8 cellular contexts compared by ENCODE assay signal in genomic region chr15:90200534-90201139, GRCh38. TPM values are rescaled to one million over a fixed set of nuclear protein-coding genes. Genes with fewer than 3 reads are reported as not detected.
DNase-seq lines count a peak whose midpoint lies in the region; ATAC-seq, FAIRE-seq and TF ChIP-seq lines count a peak whose summit lies in the region.

No MANE protein-coding gene starts in this region.

- TF ChIP-seq CTCF in bronchial epithelial cell (IDR thresholded peaks at IDR 0.05; ENCODE audit: insufficient read depth, low read length, severe bottlenecking) (no peak), mesothelial cell of epicardium (IDR thresholded peaks at IDR 0.05; ENCODE audit: unreplicated experiment) (no peak)

- H3K9ac ChIP-seq in HUES48 (ENCODE audit: low read depth, low read length), result peak overlapping the region; percentile 24; the same call in 1 of the 2 replicates

- no peak for FAIRE-seq in bronchial epithelial cell (lab: Jason Lieb, UNC)

- H3K36me3 ChIP-seq in HUES48 (ENCODE audit: control insufficient read depth, insufficient read depth, low read length) (peaks cover 4% of the 10 kb centered on the region; the same call in 1 of the 2 replicates), bronchial epithelial cell (ENCODE audit: control insufficient read depth, insufficient read depth, low read length) (peaks cover 17% of the 10 kb centered on the region)

- peak overlapping the region; percentile 60 for H3K27ac ChIP-seq in HUES48 (ENCODE audit: low read depth, low read length)

- DNase-seq in bronchial epithelial cell (ENCODE audit: low read depth) (peak; percentile 18), mesothelial cell of epicardium (ENCODE audit: low spot score in 2 of 2, unreplicated experiment in 2 of 2) (no peak), DMS79 treated with DMSO at 0.1 percent for 48 hours (lab: John Stamatoyannopoulos, UW) (no peak), NCI-H2196 (lab: John Stamatoyannopoulos, UW; ENCODE audit: unreplicated experiment) (no peak), NCI-H1105 (lab: John Stamatoyannopoulos, UW) (no peak)

- H3K27me3 Mint-ChIP-seq in mesothelial cell of epicardium (ENCODE audit: low read depth), result no peaks in the 10 kb centered on the region

- no peaks in the 10 kb centered on the region for H3K9me3 Mint-ChIP-seq in mesothelial cell of epicardium

- H3K4me3 ChIP-seq in HUES48 (ENCODE audit: low read depth, low read length) (peak overlapping the region; percentile 88), bronchial epithelial cell (ENCODE audit: low read depth, low read length) (peak overlapping the region; percentile 91)

- H3K4me1 ChIP-seq in HUES48 (ENCODE audit: control insufficient read depth, insufficient read depth, low read length), result peaks cover 14% of the 10 kb centered on the region; the same call in 1 of the 2 replicates

- no peaks in the 10 kb centered on the region for H3K36me3 Mint-ChIP-seq in mesothelial cell of epicardium

- peak overlapping the region; percentile 77 for H3K4me3 Mint-ChIP-seq in mesothelial cell of epicardium

- peak; percentile 28 for ATAC-seq in GM19351 (IDR thresholded peaks at IDR 0.05; ENCODE audit: unreplicated experiment)
- ATAC-seq in HG03565 (IDR thresholded peaks at IDR 0.05; ENCODE audit: unreplicated experiment), result no peak

- H3K27me3 ChIP-seq in HUES48 (ENCODE audit: control insufficient read depth, insufficient read depth, low read length), result peaks cover 3% of the 10 kb centered on the region; the same call in 1 of the 2 replicates
- no peaks in the 10 kb centered on the region for H3K27me3 ChIP-seq in bronchial epithelial cell (ENCODE audit: control insufficient read depth, insufficient read depth, low read length)

- H3K27ac Mint-ChIP-seq in mesothelial cell of epicardium, result peak overlapping the region; percentile 38

- peaks cover 11% of the 10 kb centered on the region for H3K4me1 Mint-ChIP-seq in mesothelial cell of epicardium

- H3K9me3 ChIP-seq in HUES48 (ENCODE audit: control insufficient read depth, insufficient read depth, low read length), result no peaks in the 10 kb centered on the region

RNA-seq across cellular contexts. Expression of gene SEMA4B, which starts 0.5 kb away (rescaled TPM):
- total RNA-seq in bronchial epithelial cell (90.6 and 156 TPM in 2 replicates), mesothelial cell of epicardium (32.3 to 37.7 TPM (median 35.4 TPM) in 3 replicates)

RNA-seq across cellular contexts. Expression of gene CIB1, which starts 33.1 kb away (rescaled TPM):
- total RNA-seq in bronchial epithelial cell, result 41.1 and 50.2 TPM in 2 replicates
- total RNA-seq in mesothelial cell of epicardium, result 16.9 to 18.1 TPM (median 17.6 TPM) in 3 replicates

RNA-seq across cellular contexts. Expression of gene GDPGP1, which starts 33.4 kb away (rescaled TPM):
- total RNA-seq in bronchial epithelial cell (2.0 and 2.9 TPM in 2 replicates), mesothelial cell of epicardium (8.0 to 9.2 TPM (median 8.4 TPM) in 3 replicates)

RNA-seq across cellular contexts. Expression of gene TTLL13, which starts 48.7 kb away (rescaled TPM):
- total RNA-seq in bronchial epithelial cell (under 0.01 TPM in 2 replicates), mesothelial cell of epicardium (0.33 to 0.77 TPM (median 0.47 TPM) in 3 replicates)
